In genomic region chr16:25613931-25614330, GRCh38 we compare ENCODE assay signal across 2 cellular contexts.
TF ChIP-seq lines count a peak whose summit lies in the region.

No MANE protein-coding gene starts in this region.

TF ChIP-seq in SK-N-SH, 30 proteins besides CTCF, POLR2A, EP300 and RAD21 (continued from another document):
- no peak for TF ChIP-seq RCOR1 (IDR thresholded peaks at IDR 0.05; ENCODE audit: low read length)
- TF ChIP-seq GATA2 (CRISPR knock-in tag; IDR thresholded peaks at IDR 0.05), result no peak
- TF ChIP-seq TEAD4 (IDR thresholded peaks at IDR 0.05; ENCODE audit: borderline replicate concordance, insufficient read depth), result no peak
- no peak for TF ChIP-seq TAF1 (IDR thresholded peaks at IDR 0.05; ENCODE audit: borderline replicate concordance, low read depth, low read length)
- TF ChIP-seq RFX5 (IDR thresholded peaks at IDR 0.05; ENCODE audit: low read length), result no peak
TF ChIP-seq in SK-N-SH: peak in this region for 0.

TF ChIP-seq in SK-N-SH treated with all-trans-retinoic acid at 6 μM for 48 hours, 23 proteins besides CTCF, POLR2A, EP300 and RAD21 (continued from another document):
- TF ChIP-seq TSHZ2 (CRISPR knock-in tag; IDR thresholded peaks at IDR 0.05) (no peak), PPARA (CRISPR knock-in tag; IDR thresholded peaks at IDR 0.05; ENCODE audit: borderline replicate concordance) (no peak), CSDC2 (CRISPR knock-in tag; IDR thresholded peaks at IDR 0.05) (no peak), OSR1 (CRISPR knock-in tag; IDR thresholded peaks at IDR 0.05) (no peak), ISL1 (CRISPR knock-in tag; IDR thresholded peaks at IDR 0.05) (no peak), ZNF8 (CRISPR knock-in tag; IDR thresholded peaks at IDR 0.05) (no peak), ZFP30 (CRISPR knock-in tag; IDR thresholded peaks at IDR 0.05) (no peak), ZC3H10 (CRISPR knock-in tag; IDR thresholded peaks at IDR 0.05) (no peak), GLIS3 (CRISPR knock-in tag; IDR thresholded peaks at IDR 0.05) (no peak), ZNF565 (CRISPR knock-in tag; conservative IDR thresholded peaks at IDR 0.05; ENCODE audit: low read depth) (no peak), RARB (CRISPR knock-in tag; IDR thresholded peaks at IDR 0.05) (no peak), ARNTL (CRISPR knock-in tag; IDR thresholded peaks at IDR 0.05; ENCODE audit: borderline replicate concordance, low read depth) (no peak), SNAI2 (CRISPR knock-in tag; IDR thresholded peaks at IDR 0.05) (no peak)
TF ChIP-seq in SK-N-SH treated with all-trans-retinoic acid at 6 μM for 48 hours: peak in this region for 0.
